1 cellular context compared by ENCODE assay signal in the genomic region with DNA sequence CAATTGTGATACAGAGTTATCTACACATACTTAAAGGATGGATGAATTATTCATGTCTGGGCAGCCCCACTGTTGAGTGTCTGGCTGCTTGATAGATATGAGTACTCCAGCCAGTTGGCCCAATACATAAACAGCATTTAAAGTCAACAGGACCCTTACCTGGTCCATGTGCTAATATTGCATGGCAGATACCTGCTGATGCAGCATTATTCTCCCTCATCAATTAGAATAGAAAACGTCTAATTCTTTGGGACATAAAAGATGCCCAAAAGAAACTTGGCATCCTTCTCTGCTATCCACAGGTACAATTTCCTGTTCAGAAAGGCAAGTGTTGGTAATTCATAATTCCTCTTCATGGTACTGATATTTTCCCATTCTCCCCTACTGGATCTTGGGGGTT.
A peak's percentile ranks its signal among the peaks of the same experiment; 100 is the strongest.
TF ChIP-seq lines count a peak whose summit lies in the region.

No MANE protein-coding gene starts in this region.

TF ChIP-seq in A549, 52 proteins besides CTCF, POLR2A, EP300 and RAD21:
- TF ChIP-seq, protein P1, sequence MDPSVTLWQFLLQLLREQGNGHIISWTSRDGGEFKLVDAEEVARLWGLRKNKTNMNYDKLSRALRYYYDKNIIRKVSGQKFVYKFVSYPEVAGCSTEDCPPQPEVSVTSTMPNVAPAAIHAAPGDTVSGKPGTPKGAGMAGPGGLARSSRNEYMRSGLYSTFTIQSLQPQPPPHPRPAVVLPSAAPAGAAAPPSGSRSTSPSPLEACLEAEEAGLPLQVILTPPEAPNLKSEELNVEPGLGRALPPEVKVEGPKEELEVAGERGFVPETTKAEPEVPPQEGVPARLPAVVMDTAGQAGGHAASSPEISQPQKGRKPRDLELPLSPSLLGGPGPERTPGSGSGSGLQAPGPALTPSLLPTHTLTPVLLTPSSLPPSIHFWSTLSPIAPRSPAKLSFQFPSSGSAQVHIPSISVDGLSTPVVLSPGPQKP (IDR thresholded peaks at IDR 0.05; ENCODE audit: low read depth, low read length): no peak
- peak; percentile 42 for TF ChIP-seq MAFK (IDR thresholded peaks at IDR 0.05; ENCODE audit: partially characterized antibody)
